Comparison of ENCODE assay signal across 1 cellular context in the genomic region with DNA sequence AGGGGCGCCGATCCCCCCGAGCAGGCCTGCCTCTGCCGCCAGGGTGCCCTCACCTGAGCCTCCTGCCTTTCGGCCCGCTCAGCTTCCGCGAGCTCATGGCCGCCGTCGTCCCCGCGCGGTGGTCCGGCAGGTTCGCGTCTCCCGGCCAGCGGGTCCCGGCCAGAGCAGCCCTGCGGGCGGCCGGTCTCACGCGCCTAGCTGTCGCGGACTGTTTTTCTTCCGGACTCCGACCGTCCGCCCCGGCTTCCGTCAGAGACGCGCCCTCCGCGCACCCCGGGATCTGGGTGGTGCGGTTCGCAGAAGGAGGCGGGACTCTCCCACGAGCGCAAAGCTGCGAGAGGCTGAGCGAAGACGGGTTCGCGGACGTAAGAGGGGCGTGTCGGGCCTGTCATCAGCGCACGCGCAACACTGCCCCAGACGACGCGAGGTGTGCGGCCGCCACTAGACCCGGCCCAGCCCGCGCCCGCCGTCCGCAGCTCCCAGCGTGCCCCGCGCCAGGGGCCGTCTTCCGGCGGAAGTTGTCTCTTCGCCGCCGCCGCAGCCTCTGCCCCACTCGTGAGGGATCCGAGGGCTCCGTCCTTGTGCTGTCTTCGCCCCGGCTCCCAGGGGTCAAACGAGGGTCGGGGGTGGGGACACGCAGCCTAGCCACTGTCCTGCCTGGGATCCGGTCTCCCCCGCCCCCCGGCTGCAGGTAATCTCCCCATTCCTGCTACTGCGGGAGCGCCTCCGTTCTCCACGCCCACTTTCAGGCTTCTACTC.
TF ChIP-seq lines count a peak whose summit lies in the region.

Gene INPP5K, minus strand, starts transcription at position 210 of the 759 bp plus-strand sequence. Its CDS starts 113 bp downstream, at position 97.

TF ChIP-seq in HepG2, 621 proteins besides CTCF, POLR2A, EP300 and RAD21 (continued from another document and continues in another):
- TF ChIP-seq ZNF318 (CRISPR knock-in tag; IDR thresholded peaks at IDR 0.05) (peak; percentile 16; the same call in 1 of the 2 replicates), HNF4A (CRISPR knock-in tag; IDR thresholded peaks at IDR 0.05) (no peak), TFDP1 (CRISPR knock-in tag; IDR thresholded peaks at IDR 0.05; ENCODE audit: borderline replicate concordance) (peak; percentile 75; the same call in 1 of the 2 replicates), KLF9 (CRISPR knock-in tag; IDR thresholded peaks at IDR 0.05; ENCODE audit: low read depth) (peak; percentile 40; the same call in 1 of the 2 replicates), HMG20B (CRISPR knock-in tag; conservative IDR thresholded peaks at IDR 0.05) (no peak), TP53 (CRISPR knock-in tag; conservative IDR thresholded peaks at IDR 0.05) (no peak), ZNF841 (CRISPR knock-in tag; IDR thresholded peaks at IDR 0.05; ENCODE audit: borderline replicate concordance) (no peak), POGZ (CRISPR knock-in tag; IDR thresholded peaks at IDR 0.05) (peak; percentile 58; the same call in 1 of the 2 replicates), ZZZ3 (CRISPR knock-in tag; IDR thresholded peaks at IDR 0.05; ENCODE audit: borderline replicate concordance) (no peak; the same call in 1 of the 2 replicates), SNRNP70 (IDR thresholded peaks at IDR 0.05; ENCODE audit: low read depth, low read length) (no peak), ZNF331 (CRISPR knock-in tag; IDR thresholded peaks at IDR 0.05) (peak; percentile 19; the same call in 1 of the 2 replicates), SRSF4 (IDR thresholded peaks at IDR 0.05; ENCODE audit: low read depth, low read length, poor library complexity, severe bottlenecking) (no peak), NFYB (CRISPR knock-in tag; IDR thresholded peaks at IDR 0.05) (peak; percentile 91), FOXP4 (CRISPR knock-in tag; IDR thresholded peaks at IDR 0.05) (0 out of 2 replicates have a peak, but pooled peaks have one; percentile 3), TRIM24 (CRISPR knock-in tag; IDR thresholded peaks at IDR 0.05) (no peak), ZNF747 (CRISPR knock-in tag; IDR thresholded peaks at IDR 0.05; ENCODE audit: borderline replicate concordance) (no peak), HCFC1 (IDR thresholded peaks at IDR 0.05; ENCODE audit: low read depth, low read length) (peak; percentile 45; the same call in 1 of the 2 replicates), HDAC1 (CRISPR knock-in tag; IDR thresholded peaks at IDR 0.05) (peak; percentile 99), ZNF513 (CRISPR knock-in tag; conservative IDR thresholded peaks at IDR 0.05) (no peak), SP4 (CRISPR knock-in tag; IDR thresholded peaks at IDR 0.05) (peak; percentile 85), ZFP36L2 (CRISPR knock-in tag; IDR thresholded peaks at IDR 0.05) (no peak), MBNL3 (CRISPR knock-in tag; conservative IDR thresholded peaks at IDR 0.05) (no peak), ZNF576 (CRISPR knock-in tag; IDR thresholded peaks at IDR 0.05) (no peak), KLF15 (CRISPR knock-in tag; IDR thresholded peaks at IDR 0.05; ENCODE audit: borderline replicate concordance) (no peak), ZBTB38 (CRISPR knock-in tag; IDR thresholded peaks at IDR 0.05) (peak; percentile 57; the same call in 1 of the 2 replicates), TFE3 (CRISPR knock-in tag; IDR thresholded peaks at IDR 0.05) (no peak)
- TF ChIP-seq, protein P1, sequence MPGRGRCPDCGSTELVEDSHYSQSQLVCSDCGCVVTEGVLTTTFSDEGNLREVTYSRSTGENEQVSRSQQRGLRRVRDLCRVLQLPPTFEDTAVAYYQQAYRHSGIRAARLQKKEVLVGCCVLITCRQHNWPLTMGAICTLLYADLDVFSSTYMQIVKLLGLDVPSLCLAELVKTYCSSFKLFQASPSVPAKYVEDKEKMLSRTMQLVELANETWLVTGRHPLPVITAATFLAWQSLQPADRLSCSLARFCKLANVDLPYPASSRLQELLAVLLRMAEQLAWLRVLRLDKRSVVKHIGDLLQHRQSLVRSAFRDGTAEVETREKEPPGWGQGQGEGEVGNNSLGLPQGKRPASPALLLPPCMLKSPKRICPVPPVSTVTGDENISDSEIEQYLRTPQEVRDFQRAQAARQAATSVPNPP (CRISPR knock-in tag; IDR thresholded peaks at IDR 0.05): 0 out of 2 replicates have a peak, but pooled peaks have one; percentile 19
- TF ChIP-seq, protein P2, sequence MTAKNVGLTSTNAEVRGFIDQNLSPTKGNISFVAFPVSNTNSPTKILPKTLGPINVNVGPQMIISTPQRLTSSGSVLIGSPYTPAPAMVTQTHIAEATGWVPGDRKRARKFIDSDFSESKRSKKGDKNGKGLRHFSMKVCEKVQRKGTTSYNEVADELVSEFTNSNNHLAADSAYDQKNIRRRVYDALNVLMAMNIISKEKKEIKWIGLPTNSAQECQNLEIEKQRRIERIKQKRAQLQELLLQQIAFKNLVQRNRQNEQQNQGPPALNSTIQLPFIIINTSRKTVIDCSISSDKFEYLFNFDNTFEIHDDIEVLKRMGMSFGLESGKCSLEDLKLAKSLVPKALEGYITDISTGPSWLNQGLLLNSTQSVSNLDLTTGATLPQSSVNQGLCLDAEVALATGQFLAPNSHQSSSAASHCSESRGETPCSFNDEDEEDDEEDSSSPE (CRISPR knock-in tag; IDR thresholded peaks at IDR 0.05): peak; percentile 90
- TF ChIP-seq, protein P3, sequence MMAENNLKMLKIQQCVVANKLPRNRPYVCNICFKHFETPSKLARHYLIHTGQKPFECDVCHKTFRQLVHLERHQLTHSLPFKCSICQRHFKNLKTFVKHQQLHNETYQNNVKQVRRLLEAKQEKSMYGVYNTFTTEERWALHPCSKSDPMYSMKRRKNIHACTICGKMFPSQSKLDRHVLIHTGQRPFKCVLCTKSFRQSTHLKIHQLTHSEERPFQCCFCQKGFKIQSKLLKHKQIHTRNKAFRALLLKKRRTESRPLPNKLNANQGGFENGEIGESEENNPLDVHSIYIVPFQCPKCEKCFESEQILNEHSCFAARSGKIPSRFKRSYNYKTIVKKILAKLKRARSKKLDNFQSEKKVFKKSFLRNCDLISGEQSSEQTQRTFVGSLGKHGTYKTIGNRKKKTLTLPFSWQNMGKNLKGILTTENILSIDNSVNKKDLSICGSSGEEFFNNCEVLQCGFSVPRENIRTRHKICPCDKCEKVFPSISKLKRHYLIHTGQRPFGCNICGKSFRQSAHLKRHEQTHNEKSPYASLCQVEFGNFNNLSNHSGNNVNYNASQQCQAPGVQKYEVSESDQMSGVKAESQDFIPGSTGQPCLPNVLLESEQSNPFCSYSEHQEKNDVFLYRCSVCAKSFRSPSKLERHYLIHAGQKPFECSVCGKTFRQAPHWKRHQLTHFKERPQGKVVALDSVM (CRISPR knock-in tag; IDR thresholded peaks at IDR 0.05): peak; percentile 38; the same call in 1 of the 2 replicates
- TF ChIP-seq, protein P4, sequence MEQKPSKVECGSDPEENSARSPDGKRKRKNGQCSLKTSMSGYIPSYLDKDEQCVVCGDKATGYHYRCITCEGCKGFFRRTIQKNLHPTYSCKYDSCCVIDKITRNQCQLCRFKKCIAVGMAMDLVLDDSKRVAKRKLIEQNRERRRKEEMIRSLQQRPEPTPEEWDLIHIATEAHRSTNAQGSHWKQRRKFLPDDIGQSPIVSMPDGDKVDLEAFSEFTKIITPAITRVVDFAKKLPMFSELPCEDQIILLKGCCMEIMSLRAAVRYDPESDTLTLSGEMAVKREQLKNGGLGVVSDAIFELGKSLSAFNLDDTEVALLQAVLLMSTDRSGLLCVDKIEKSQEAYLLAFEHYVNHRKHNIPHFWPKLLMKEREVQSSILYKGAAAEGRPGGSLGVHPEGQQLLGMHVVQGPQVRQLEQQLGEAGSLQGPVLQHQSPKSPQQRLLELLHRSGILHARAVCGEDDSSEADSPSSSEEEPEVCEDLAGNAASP (CRISPR knock-in tag; IDR thresholded peaks at IDR 0.05; ENCODE audit: borderline replicate concordance): 0 out of 2 replicates have a peak, but pooled peaks have one; percentile 10
